In the genomic region with DNA sequence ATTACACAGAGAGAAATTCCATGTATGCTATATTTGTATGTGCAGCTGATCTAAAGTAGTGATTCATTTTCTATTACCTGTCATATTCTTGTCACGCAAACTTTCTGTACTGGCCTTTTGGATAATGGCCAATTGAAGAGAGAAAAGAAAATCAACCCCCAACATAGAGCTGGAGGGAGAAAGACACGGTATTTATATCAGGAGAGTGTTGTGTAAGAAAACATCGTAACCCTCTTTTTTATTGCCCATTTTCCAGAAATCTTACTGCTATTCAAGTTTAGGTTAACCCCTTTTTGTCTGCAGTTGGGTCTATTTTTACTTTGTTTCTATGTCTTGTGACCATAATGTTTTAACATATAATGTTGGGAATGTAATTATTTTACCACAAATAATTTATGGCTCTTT, we compare ENCODE assay signal across 1 cellular context.
TF ChIP-seq lines count a peak whose summit lies in the region.

No MANE protein-coding gene starts in this region.

TF ChIP-seq in IMR-90, 13 proteins besides CTCF, POLR2A, EP300 and RAD21 (continued from another document):
- no peak for TF ChIP-seq MAFK (IDR thresholded peaks at IDR 0.05; ENCODE audit: low read depth, low read length)
